1 cellular context compared by ENCODE assay signal in the genomic region with DNA sequence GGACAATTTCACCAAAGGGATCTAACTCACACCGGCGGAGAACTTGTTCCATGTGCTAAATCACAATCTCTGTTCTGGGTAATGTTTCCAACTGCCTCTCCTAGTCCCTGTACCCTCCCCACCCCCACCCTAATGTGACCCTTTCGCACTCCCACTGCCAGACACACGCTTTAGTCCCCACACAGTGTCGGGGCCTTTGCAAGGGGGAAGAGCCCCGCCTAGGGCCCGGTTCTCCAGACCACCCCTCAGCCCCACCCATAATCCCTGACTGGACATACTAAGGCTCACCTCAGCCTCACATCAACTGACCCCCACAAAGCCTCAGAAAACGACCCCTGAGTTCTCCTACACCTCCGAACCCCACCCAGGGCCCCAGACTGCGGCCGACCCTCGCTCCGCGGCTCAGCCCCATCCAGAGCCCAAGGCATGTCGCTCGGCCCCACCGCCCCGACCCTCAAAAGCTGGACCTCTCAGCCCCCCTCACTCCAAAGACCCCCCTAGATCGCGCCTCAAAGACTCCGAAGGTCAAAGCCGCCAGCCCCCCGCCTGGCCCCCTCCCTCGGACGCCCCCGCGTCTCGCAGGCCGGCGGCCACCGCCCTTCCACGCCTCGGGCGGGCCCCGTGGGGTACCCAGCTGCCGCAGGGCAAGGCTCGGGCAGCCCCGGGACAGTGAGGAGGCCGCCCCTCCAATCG.
TF ChIP-seq lines count a peak whose summit lies in the region.

No MANE protein-coding gene starts in this region.

TF ChIP-seq in HEK293, 187 proteins besides CTCF, POLR2A, EP300 and RAD21 (continued from another document):
- TF ChIP-seq, protein P1, sequence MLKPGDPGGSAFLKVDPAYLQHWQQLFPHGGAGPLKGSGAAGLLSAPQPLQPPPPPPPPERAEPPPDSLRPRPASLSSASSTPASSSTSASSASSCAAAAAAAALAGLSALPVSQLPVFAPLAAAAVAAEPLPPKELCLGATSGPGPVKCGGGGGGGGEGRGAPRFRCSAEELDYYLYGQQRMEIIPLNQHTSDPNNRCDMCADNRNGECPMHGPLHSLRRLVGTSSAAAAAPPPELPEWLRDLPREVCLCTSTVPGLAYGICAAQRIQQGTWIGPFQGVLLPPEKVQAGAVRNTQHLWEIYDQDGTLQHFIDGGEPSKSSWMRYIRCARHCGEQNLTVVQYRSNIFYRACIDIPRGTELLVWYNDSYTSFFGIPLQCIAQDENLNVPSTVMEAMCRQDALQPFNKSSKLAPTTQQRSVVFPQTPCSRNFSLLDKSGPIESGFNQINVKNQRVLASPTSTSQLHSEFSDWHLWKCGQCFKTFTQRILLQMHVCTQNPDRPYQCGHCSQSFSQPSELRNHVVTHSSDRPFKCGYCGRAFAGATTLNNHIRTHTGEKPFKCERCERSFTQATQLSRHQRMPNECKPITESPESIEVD (tag by site-specific recombination; IDR thresholded peaks at IDR 0.05): no peak
- TF ChIP-seq EGR2 (tag by site-specific recombination; IDR thresholded peaks at IDR 0.05; ENCODE audit: low read depth): peak; percentile 8; the same call in 1 of the 2 replicates
- no peak for TF ChIP-seq ZNF292 (tag by site-specific recombination; IDR thresholded peaks at IDR 0.05; ENCODE audit: borderline replicate concordance, low read depth)
